In genomic region chr20:1357921-1358671, GRCh38 we compare ENCODE assay signal across 1 cellular context.
TF ChIP-seq lines count a peak whose summit lies in the region.

No MANE protein-coding gene starts in this region.

TF ChIP-seq in endothelial cell of umbilical vein, 7 proteins besides CTCF, POLR2A, EP300 and RAD21:
- TF ChIP-seq EZH2 (IDR thresholded peaks at IDR 0.05; ENCODE audit: borderline replicate concordance, low read depth, low read length, severe bottlenecking): no peak
- peak; percentile 13 for TF ChIP-seq FOS (IDR thresholded peaks at IDR 0.05; ENCODE audit: borderline replicate concordance, insufficient read depth, low read length)
